Comparison of ENCODE assay signal across 19 cellular contexts in the genomic region with DNA sequence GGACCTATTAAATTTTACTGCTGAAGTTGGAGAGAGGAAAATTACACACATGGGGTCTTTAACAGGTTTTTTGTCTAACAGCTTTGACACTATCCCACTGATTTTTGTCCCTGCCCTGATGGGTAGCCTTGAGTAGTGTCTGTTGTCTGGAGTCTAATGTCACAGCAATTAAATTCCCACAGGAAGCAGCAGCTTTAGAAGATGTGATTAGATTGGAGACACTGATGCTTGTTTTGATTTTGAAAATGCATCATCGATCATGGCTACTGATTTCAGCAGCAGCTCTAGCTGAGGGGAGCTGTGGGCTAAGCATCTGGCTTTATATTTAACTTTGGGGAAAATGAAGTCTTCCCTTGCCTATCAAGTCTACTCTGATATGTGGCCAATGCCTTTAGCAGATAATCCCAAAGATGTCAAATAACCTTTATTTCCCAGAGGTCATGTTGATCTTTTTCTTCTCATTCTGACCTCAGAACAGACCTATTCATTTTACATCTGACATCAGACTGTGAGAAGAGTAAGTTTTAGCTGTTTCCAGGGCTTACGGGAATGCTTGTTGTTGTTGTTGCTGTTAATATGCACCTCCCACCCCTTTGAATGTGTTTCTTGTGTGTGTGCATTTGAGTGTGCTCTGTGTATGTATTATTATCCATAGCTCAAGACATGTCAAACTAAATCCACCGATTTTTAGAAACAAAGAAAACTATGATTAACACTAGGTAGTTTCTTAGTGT.
DNase-seq lines count a peak whose midpoint lies in the region; ATAC-seq, FAIRE-seq and TF ChIP-seq lines count a peak whose summit lies in the region.
"Had no signal": no experiment of that assay in that cellular context is flagged by ENCODE, and none has a peak within 500 bp of the region (broad histone marks: within the 10 kb centered on the region; RNA-seq: fewer than 3 reads in every experiment).

No MANE protein-coding gene starts in this region.

- H3K27me3 ChIP-seq in ACC112 (ENCODE audit: insufficient read depth, low read length) (no peaks in the 10 kb centered on the region), H1 (replicated peaks in 1 of 4; ENCODE audit: control insufficient read depth in 3 of 4, extremely low read depth in 1 of 4, insufficient read depth in 3 of 4, low read length in 3 of 4) (no peaks in the 10 kb centered on the region)
- H3K27me3 ChIP-seq: Peyer's patch had no signal

- POLR2A ChIA-PET in H1 (lab: Charles Lee; ENCODE audit: partially characterized antibody): no interaction called here

- H2BK12ac ChIP-seq in H1 (ENCODE audit: low read depth, low read length): no peak overlapping the region

- no peaks in the 10 kb centered on the region for H3K27me3 Mint-ChIP-seq in mesothelial cell of epicardium (ENCODE audit: low read depth)
- H3K27me3 Mint-ChIP-seq: B cell had no signal

- FAIRE-seq in H1 (lab: Jason Lieb, UNC): no peak

- H3K9me3 Mint-ChIP-seq in mesothelial cell of epicardium: peaks cover 10% of the 10 kb centered on the region

- H3K79me2 ChIP-seq in ACC112 (ENCODE audit: control insufficient read depth, insufficient read depth, low read length, unreplicated experiment): no peaks in the 10 kb centered on the region
- H3K79me2 ChIP-seq in H1 (ENCODE audit: control insufficient read depth in 1 of 2, insufficient read depth in 2 of 2, low read length in 2 of 2): no peaks in the 10 kb centered on the region

- no peak for TF ChIP-seq EP300 in H1 (IDR thresholded peaks at IDR 0.05; ENCODE audit: borderline replicate concordance in 1 of 2, low read depth in 2 of 2, low read length in 2 of 2)

- no peak overlapping the region for H2BK120ac ChIP-seq in H1 (replicated peaks; ENCODE audit: low read depth, low read length)

- no peak overlapping the region for H2BK15ac ChIP-seq in H1 (ENCODE audit: low read length)

- H3K56ac ChIP-seq in H1 (replicated peaks; ENCODE audit: insufficient read length, low read depth, low read length): no peak overlapping the region

- H3K4me1 ChIP-seq in ACC112 (ENCODE audit: control insufficient read depth, insufficient read depth, low read length, unreplicated experiment) (peaks cover 11% of the 10 kb centered on the region), H1 (replicated peaks in 1 of 4; ENCODE audit: control insufficient read depth in 3 of 4, insufficient read depth in 4 of 4, low read length in 3 of 4) (peaks cover 0 to 5% (median 0%) of the 10 kb centered on the region in 4 experiments; a peak in 1 of 7 replicates)
- H3K4me1 ChIP-seq: Peyer's patch had no signal

- ATAC-seq in HG03442 (IDR thresholded peaks at IDR 0.05; ENCODE audit: unreplicated experiment): no peak
- ATAC-seq: CD8-positive, alpha-beta T cell had no signal

- no peaks in the 10 kb centered on the region for H4K20me1 ChIP-seq in H1 (replicated peaks in 1 of 2; ENCODE audit: control insufficient read depth in 1 of 2, insufficient read depth in 2 of 2, low read length in 2 of 2)

- H3K4me3 Mint-ChIP-seq in mesothelial cell of epicardium: no peak overlapping the region
- H3K4me3 Mint-ChIP-seq: B cell; CD8-positive, alpha-beta T cell had no signal

- no peaks in the 10 kb centered on the region for H3K9me3 ChIP-seq in H1 (ENCODE audit: insufficient read depth in 2 of 2, low read depth in 1 of 2, low read length in 1 of 2)
- H3K9me3 ChIP-seq: Peyer's patch had no signal

- peak overlapping the region; percentile 72 for H3K27ac Mint-ChIP-seq in mesothelial cell of epicardium
- H3K27ac Mint-ChIP-seq: B cell; CD8-positive, alpha-beta T cell had no signal

- H2AK5ac ChIP-seq in H1 (ENCODE audit: low read depth, low read length): no peak overlapping the region

- no peak overlapping the region for H2BK20ac ChIP-seq in H1 (ENCODE audit: low read length)

- H2AFZ ChIP-seq in ACC112 (ENCODE audit: low read length, unreplicated experiment): peak overlapping the region; percentile 37
- peak overlapping the region; percentile 90 for H2AFZ ChIP-seq in H1 (ENCODE audit: low read length)

- TF ChIP-seq RAD21 in H1 (IDR thresholded peaks at IDR 0.05 in 1 of 2, conservative IDR thresholded peaks at IDR 0.05 in 1 of 2; ENCODE audit: low read depth in 2 of 2, low read length in 2 of 2): no peak

- WGBS in H1 (ENCODE audit: extremely low coverage in 1 of 2, insufficient coverage in 1 of 2, insufficient read length in 1 of 2, insufficient replicate concordance in 2 of 2, low coverage in 1 of 2, low lambda C conversion rate in 2 of 2, missing lambda C conversion rate in 1 of 2), 2 experiments: 97% methylated on average over 3 of the region's 3 CpGs; no CpG with 5 or more reads in 1 of the 2 experiments

- CTCF ChIA-PET in H1 (lab: Charles Lee; ENCODE audit: partially characterized antibody): no interaction called here

- no peak for TF ChIP-seq POLR2A in H1 (IDR thresholded peaks at IDR 0.05; ENCODE audit: control extremely low read depth in 1 of 2, low read depth in 2 of 2, low read length in 2 of 2)

- peaks cover 29% of the 10 kb centered on the region for H3K4me1 Mint-ChIP-seq in mesothelial cell of epicardium
- H3K4me1 Mint-ChIP-seq: B cell had no signal

- no peak overlapping the region for H3K4me2 ChIP-seq in H1 (ENCODE audit: insufficient read depth in 1 of 2, low read depth in 2 of 2, low read length in 2 of 2)

- H3K9ac ChIP-seq in H1 (replicated peaks in 1 of 4; ENCODE audit: extremely low read depth in 1 of 4, low read depth in 3 of 4, low read length in 3 of 4): no peak overlapping the region

- peak; percentile 62 for DNase-seq in NCI-H82 (lab: John Stamatoyannopoulos, UW)
- no peak for DNase-seq in H1 (ENCODE audit: low read depth in 1 of 2, low spot score in 2 of 2)
- DNase-seq in mesothelial cell of epicardium (ENCODE audit: low spot score in 2 of 2, unreplicated experiment in 2 of 2): no peak
- DNase-seq in inferior parietal cortex (ENCODE audit: extremely low spot score): no peak
- no peak for DNase-seq in HPDE6-E6E7 (ENCODE audit: extremely low spot score)
- DNase-seq in NCI-H526 treated with DMSO at 0.1 percent for 48 hours (lab: John Stamatoyannopoulos, UW): no peak
- DNase-seq: ACHN; CD8-positive, alpha-beta T cell; GF-D8; MM.1S; NCI-H1105 treated with DMSO at 0.1 percent for 48 hours; NCI-H1930; NCI-H226; NCI-H774; Peyer's patch; SHP77 had no signal

- TF ChIP-seq CTCF in H1 (IDR thresholded peaks at IDR 0.05; ENCODE audit: control extremely low read depth in 1 of 3, insufficient read depth in 1 of 3, low read depth in 1 of 3, low read length in 3 of 3) (no peak), mesothelial cell of epicardium (IDR thresholded peaks at IDR 0.05; ENCODE audit: unreplicated experiment) (no peak)

- no peak overlapping the region for H4K8ac ChIP-seq in H1 (ENCODE audit: extremely low read depth, insufficient read depth, low read length)

- H3K4me3 ChIP-seq in ACC112 (ENCODE audit: low read depth, low read length): no peak overlapping the region
- H3K4me3 ChIP-seq in H1 (ENCODE audit: extremely low read depth in 1 of 4, insufficient read depth in 2 of 4, low read depth in 3 of 4, low read length in 4 of 4): no peak overlapping the region
- H3K4me3 ChIP-seq: Peyer's patch had no signal

- no peak overlapping the region for H3K14ac ChIP-seq in H1 (ENCODE audit: insufficient read length)

- H3K4ac ChIP-seq in H1 (replicated peaks; ENCODE audit: insufficient read length, low read depth, low read length): no peak overlapping the region

- H3K18ac ChIP-seq in H1 (ENCODE audit: extremely low read depth, low read length): no peak overlapping the region

- no peaks in the 10 kb centered on the region for H3K79me1 ChIP-seq in H1 (ENCODE audit: low read depth, low read length)

- H3K36me3 ChIP-seq in ACC112 (ENCODE audit: insufficient read depth, low read length) (no peaks in the 10 kb centered on the region), H1 (ENCODE audit: control insufficient read depth in 2 of 4, insufficient read depth in 4 of 4, low read length in 3 of 4) (no peaks in the 10 kb centered on the region)
- H3K36me3 ChIP-seq: Peyer's patch had no signal

- H4K5ac ChIP-seq in H1 (ENCODE audit: insufficient read length, low read depth, low read length): no peak overlapping the region

- H4K91ac ChIP-seq in H1 (replicated peaks; ENCODE audit: insufficient read length, low read length): no peak overlapping the region

- no peak overlapping the region for H3K23ac ChIP-seq in H1 (ENCODE audit: insufficient read length)

- no peak overlapping the region for H2BK5ac ChIP-seq in H1 (ENCODE audit: low read depth, low read length)

- no peak overlapping the region for H3K27ac ChIP-seq in ACC112 (ENCODE audit: low read depth, low read length)
- H3K27ac ChIP-seq in H1 (ENCODE audit: low read depth, low read length): no peak overlapping the region
- H3K27ac ChIP-seq: Peyer's patch had no signal

- H3K23me2 ChIP-seq in H1 (ENCODE audit: low read depth, low read length): no peaks in the 10 kb centered on the region

- H3K36me3 Mint-ChIP-seq in mesothelial cell of epicardium: peaks cover 2% of the 10 kb centered on the region
- H3K36me3 Mint-ChIP-seq: CD8-positive, alpha-beta T cell had no signal

TF ChIP-seq in H1, 55 proteins besides CTCF, POLR2A, EP300 and RAD21:
- TF ChIP-seq SRF (IDR thresholded peaks at IDR 0.05; ENCODE audit: low read depth, low read length) (no peak), CBX5 (IDR thresholded peaks at IDR 0.05; ENCODE audit: low read depth, low read length) (no peak), KDM4A (IDR thresholded peaks at IDR 0.05; ENCODE audit: low read depth, low read length, severe bottlenecking) (no peak), BCL11A (IDR thresholded peaks at IDR 0.05; ENCODE audit: low read depth in 2 of 2, low read length in 2 of 2) (no peak), GABPA (IDR thresholded peaks at IDR 0.05; ENCODE audit: borderline replicate concordance, insufficient read depth, low read length) (no peak), EZH2 (IDR thresholded peaks at IDR 0.05; ENCODE audit: low read depth, low read length, severe bottlenecking) (no peak), CTBP2 (IDR thresholded peaks at IDR 0.05; ENCODE audit: borderline replicate concordance, insufficient read depth, insufficient read length, low read length) (no peak), SAP30 (IDR thresholded peaks at IDR 0.05; ENCODE audit: insufficient read depth, insufficient replicate concordance, low read length) (no peak), CREB1 (IDR thresholded peaks at IDR 0.05) (no peak), JUND (IDR thresholded peaks at IDR 0.05; ENCODE audit: low read length) (no peak)
